In the genomic region with DNA sequence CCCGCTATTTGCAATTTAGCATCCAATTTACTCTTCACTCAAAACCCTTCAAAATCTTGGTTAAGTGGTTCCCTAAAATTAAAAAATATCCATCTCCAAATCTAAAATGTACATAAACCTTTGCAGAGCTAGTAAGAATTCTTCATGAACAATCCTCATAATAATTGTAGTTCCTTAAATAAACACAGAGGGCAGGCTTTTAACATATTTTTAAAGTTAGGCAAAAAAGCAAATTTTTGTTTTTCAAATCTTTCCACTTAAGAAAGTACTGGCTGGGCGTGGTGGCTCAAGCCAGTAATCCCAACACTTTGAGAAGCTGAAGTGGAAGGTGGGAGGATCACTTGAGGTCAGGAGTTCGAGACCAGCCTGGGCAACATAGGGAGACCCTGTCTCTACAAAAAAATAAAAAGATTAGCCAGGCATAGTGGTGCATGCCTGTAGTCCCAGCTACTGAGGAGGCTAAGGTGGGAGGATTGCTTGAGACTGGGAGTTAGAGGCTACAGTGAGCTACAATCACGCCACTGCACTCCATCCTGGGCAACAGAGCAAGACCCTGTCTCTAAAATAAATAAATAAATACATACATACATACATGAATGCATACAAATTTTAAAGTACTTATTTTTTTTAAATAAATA, we compare ENCODE assay signal across 9 cellular contexts. TPM values are rescaled to one million over a fixed set of nuclear protein-coding genes. Genes with fewer than 3 reads are reported as not detected.
DNase-seq lines count a peak whose midpoint lies in the region; ATAC-seq and TF ChIP-seq lines count a peak whose summit lies in the region.
"Had no signal": no experiment of that assay in that cellular context is flagged by ENCODE, and none has a peak within 500 bp of the region (broad histone marks: within the 10 kb centered on the region; RNA-seq: fewer than 3 reads in every experiment).

No MANE protein-coding gene starts in this region.

- intact Hi-C loops in natural killer cell (cut with micrococcal nuclease): loop anchor here (5.0 kb wide), 1 partner anchor 602 kb away; no protein-coding TSS in a partner anchor
- intact Hi-C loops in left cardiac atrium (cut with DNase I): loop anchor here in 1 of 2 donors (5.0 kb wide), 1 partner anchor 602 kb away; no protein-coding TSS in a partner anchor

- H3K4me3 Mint-ChIP-seq in natural killer cell: no peak overlapping the region
- no peak overlapping the region for H3K4me3 Mint-ChIP-seq in natural killer cell treated with Interleukin-12 subunit alpha and Interleukin-12 subunit beta and Interleukin-15 and Interleukin-18, amount 100 ng/mL, for 72 hours
- no peak overlapping the region for H3K4me3 Mint-ChIP-seq in T-cell

- POLR2A ChIA-PET in T-cell (lab: Charles Lee): interaction anchor here in 1 of 2 donors (0.6 kb wide), 1 partner anchor 17 kb away, joined by 3 read pairs; no protein-coding TSS in a partner anchor

- H3K27ac Mint-ChIP-seq in natural killer cell: no peak overlapping the region
- no peak overlapping the region for H3K27ac Mint-ChIP-seq in natural killer cell treated with Interleukin-12 subunit alpha and Interleukin-12 subunit beta and Interleukin-15 and Interleukin-18, amount 100 ng/mL, for 72 hours
- H3K27ac Mint-ChIP-seq in T-cell: peak overlapping the region; percentile 45 to 89

- no peak for DNase-seq in natural killer cell
- DNase-seq in natural killer cell treated with Interleukin-12 subunit alpha and Interleukin-12 subunit beta and Interleukin-15 and Interleukin-18, amount 100 ng/mL, for 72 hours (ENCODE audit: low spot score): no peak
- no peak for DNase-seq in T-cell
- no peak for DNase-seq in left cardiac atrium
- no peak for DNase-seq in NCI-H526 treated with DMSO at 0.1 percent for 48 hours (lab: John Stamatoyannopoulos, UW)
- DNase-seq in COR-L47 (lab: John Stamatoyannopoulos, UW): no peak
- no peak for DNase-seq in mesenteric fat pad (ENCODE audit: low spot score)
- DNase-seq: NCI-H1436 had no signal

- H3K9me3 Mint-ChIP-seq in natural killer cell: no peaks in the 10 kb centered on the region
- no peaks in the 10 kb centered on the region for H3K9me3 Mint-ChIP-seq in natural killer cell treated with Interleukin-12 subunit alpha and Interleukin-12 subunit beta and Interleukin-15 and Interleukin-18, amount 100 ng/mL, for 72 hours
- no peaks in the 10 kb centered on the region for H3K9me3 Mint-ChIP-seq in T-cell

- H3K27me3 Mint-ChIP-seq in natural killer cell (ENCODE audit: low read depth in 2 of 2): no peaks in the 10 kb centered on the region
- no peaks in the 10 kb centered on the region for H3K27me3 Mint-ChIP-seq in natural killer cell treated with Interleukin-12 subunit alpha and Interleukin-12 subunit beta and Interleukin-15 and Interleukin-18, amount 100 ng/mL, for 72 hours
- no peaks in the 10 kb centered on the region for H3K27me3 Mint-ChIP-seq in T-cell

- H3K4me1 Mint-ChIP-seq in natural killer cell (peaks cover 13 to 20% of the 10 kb centered on the region in 2 donors), T-cell (peaks cover 5 to 14% (median 12%) of the 10 kb centered on the region in 3 donors)
- H3K4me1 Mint-ChIP-seq in natural killer cell treated with Interleukin-12 subunit alpha and Interleukin-12 subunit beta and Interleukin-15 and Interleukin-18, amount 100 ng/mL, for 72 hours (ENCODE audit: low read depth in 2 of 2): peaks cover 7 to 10% of the 10 kb centered on the region in 2 donors

- TF ChIP-seq CTCF in natural killer cell (IDR thresholded peaks at IDR 0.05): peak; percentile 74

- ATAC-seq in natural killer cell: no peak
- no peak for ATAC-seq in natural killer cell treated with Interleukin-12 subunit alpha and Interleukin-12 subunit beta and Interleukin-15 and Interleukin-18, amount 100 ng/mL, for 72 hours
- no peak for ATAC-seq in T-cell (replicated peaks in 1 of 4)
- ATAC-seq in left cardiac atrium: peak; percentile 20 to 42
- no peak for ATAC-seq in GM21515 (IDR thresholded peaks at IDR 0.05; ENCODE audit: unreplicated experiment)

- CTCF ChIA-PET in T-cell (lab: Charles Lee): interaction anchor here (0.9 to 7.9 kb wide), 9 partner anchors 9 to 160 kb away, joined by 3 to 108 read pairs (median 4); partner anchors contain the start of gene RTN3 (in 1 of the 2)

- H3K36me3 Mint-ChIP-seq in natural killer cell (peaks cover 17% of the 10 kb centered on the region), T-cell (peaks cover 32% of the 10 kb centered on the region)
- peaks cover 10% of the 10 kb centered on the region for H3K36me3 Mint-ChIP-seq in natural killer cell treated with Interleukin-12 subunit alpha and Interleukin-12 subunit beta and Interleukin-15 and Interleukin-18, amount 100 ng/mL, for 72 hours

RNA-seq across cellular contexts. Expression of gene PLAAT3, which starts 25.1 kb away (rescaled TPM):
- total RNA-seq in natural killer cell (10 to 100 TPM; 32.5 to 34.1 (median 34.1) TPM), T-cell (1 to 10 TPM; 3.7 to 10.0 (median 6.0) TPM), left cardiac atrium (100 to 1,000 TPM; 156 to 173 TPM), mesenteric fat pad (399 TPM)
- 10 to 100 TPM; 16.8 to 60.0 TPM for total RNA-seq in natural killer cell treated with Interleukin-12 subunit alpha and Interleukin-12 subunit beta and Interleukin-15 and Interleukin-18, amount 100 ng/mL, for 72 hours

RNA-seq across cellular contexts. Expression of gene ATL3, which starts 31.9 kb away (rescaled TPM):
- total RNA-seq in natural killer cell: 10 to 100 TPM; 35.7 to 46.8 (median 41.6) TPM
- total RNA-seq in natural killer cell treated with Interleukin-12 subunit alpha and Interleukin-12 subunit beta and Interleukin-15 and Interleukin-18, amount 100 ng/mL, for 72 hours: 10 to 100 TPM; 12.5 to 40.6 TPM
- 10 to 100 TPM; 27.4 to 43.7 (median 37.6) TPM for total RNA-seq in T-cell
- 10 to 100 TPM; 31.4 to 36.2 TPM for total RNA-seq in left cardiac atrium
- 123 TPM for total RNA-seq in mesenteric fat pad

RNA-seq across cellular contexts. Expression of gene RTN3, which starts 42.0 kb away (rescaled TPM):
- total RNA-seq in natural killer cell: 10 to 100 TPM; 36.9 to 43.0 (median 37.6) TPM
- 10 to 100 TPM; 52.3 to 55.3 TPM for total RNA-seq in natural killer cell treated with Interleukin-12 subunit alpha and Interleukin-12 subunit beta and Interleukin-15 and Interleukin-18, amount 100 ng/mL, for 72 hours
- 10 to 100 TPM; 25.0 to 39.7 (median 34.9) TPM for total RNA-seq in T-cell
- total RNA-seq in left cardiac atrium: 10 to 100 TPM; 71.9 to 92.5 TPM
- 267 TPM for total RNA-seq in mesenteric fat pad

Comparison
In these comparisons a context has a peak if more than half of its experiments do, and no peak if none do; other contexts are left out.
1. ATAC-seq: peak in left cardiac atrium (2 of 2); none in natural killer cell (0 of 3), natural killer cell treated with Interleukin-12 subunit alpha and Interleukin-12 subunit beta and Interleukin-15 and Interleukin-18, amount 100 ng/mL, for 72 hours (0 of 2), T-cell (0 of 4) and GM21515 (single experiment).
2. H3K27ac Mint-ChIP-seq: peak in T-cell (2 of 2); none in natural killer cell (0 of 2) and natural killer cell treated with Interleukin-12 subunit alpha and Interleukin-12 subunit beta and Interleukin-15 and Interleukin-18, amount 100 ng/mL, for 72 hours (0 of 2).